1 cellular context compared by ENCODE assay signal in the genomic region with DNA sequence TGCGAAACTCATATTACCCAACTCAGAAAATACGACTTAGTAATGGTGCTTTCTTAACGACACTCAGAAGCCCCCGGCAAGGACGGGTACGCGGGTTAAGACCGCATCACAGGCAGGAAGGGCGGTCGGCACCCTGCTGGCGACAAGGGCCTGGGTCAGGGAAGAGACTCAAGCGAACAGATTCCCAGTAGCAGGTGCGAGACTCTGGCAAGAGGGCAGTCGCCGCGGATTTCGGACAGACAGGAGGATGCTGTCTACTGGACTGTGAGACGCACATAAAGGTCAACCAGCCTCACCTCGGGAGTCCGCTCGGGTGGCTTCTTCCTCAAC.
TF ChIP-seq lines count a peak whose summit lies in the region.

No MANE protein-coding gene starts in this region.

TF ChIP-seq in HCT116, 20 proteins besides CTCF, POLR2A, EP300 and RAD21 (continued from another document):
- TF ChIP-seq ZNF274 (IDR thresholded peaks at IDR 0.05; ENCODE audit: low read depth, low read length) (no peak), FOSL1 (IDR thresholded peaks at IDR 0.05; ENCODE audit: low read depth) (no peak), ZFX (IDR thresholded peaks at IDR 0.05) (no peak), CEBPB (IDR thresholded peaks at IDR 0.05; ENCODE audit: low read depth) (no peak), EZH2 (IDR thresholded peaks at IDR 0.05) (no peak), ELF1 (IDR thresholded peaks at IDR 0.05; ENCODE audit: borderline replicate concordance, low read depth) (no peak), EZH2phosphoT487 (IDR thresholded peaks at IDR 0.05; ENCODE audit: borderline replicate concordance) (no peak)
- TF ChIP-seq, protein P1, sequence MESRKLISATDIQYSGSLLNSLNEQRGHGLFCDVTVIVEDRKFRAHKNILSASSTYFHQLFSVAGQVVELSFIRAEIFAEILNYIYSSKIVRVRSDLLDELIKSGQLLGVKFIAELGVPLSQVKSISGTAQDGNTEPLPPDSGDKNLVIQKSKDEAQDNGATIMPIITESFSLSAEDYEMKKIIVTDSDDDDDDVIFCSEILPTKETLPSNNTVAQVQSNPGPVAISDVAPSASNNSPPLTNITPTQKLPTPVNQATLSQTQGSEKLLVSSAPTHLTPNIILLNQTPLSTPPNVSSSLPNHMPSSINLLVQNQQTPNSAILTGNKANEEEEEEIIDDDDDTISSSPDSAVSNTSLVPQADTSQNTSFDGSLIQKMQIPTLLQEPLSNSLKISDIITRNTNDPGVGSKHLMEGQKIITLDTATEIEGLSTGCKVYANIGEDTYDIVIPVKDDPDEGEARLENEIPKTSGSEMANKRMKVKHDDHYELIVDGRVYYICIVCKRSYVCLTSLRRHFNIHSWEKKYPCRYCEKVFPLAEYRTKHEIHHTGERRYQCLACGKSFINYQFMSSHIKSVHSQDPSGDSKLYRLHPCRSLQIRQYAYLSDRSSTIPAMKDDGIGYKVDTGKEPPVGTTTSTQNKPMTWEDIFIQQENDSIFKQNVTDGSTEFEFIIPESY (IDR thresholded peaks at IDR 0.05; ENCODE audit: extremely low read depth, insufficient replicate concordance, low read length): no peak
